ENCODE assay signal across 31 cellular contexts in genomic region chr6:154673919-154674318, GRCh38.
"Had no signal": no experiment of that assay in that cellular context is flagged by ENCODE, and none has a peak within 500 bp of the region (broad histone marks: within the 10 kb centered on the region; RNA-seq: fewer than 3 reads in every experiment).

No MANE protein-coding gene starts in this region.

- H3K36me3 Mint-ChIP-seq: activated CD4-positive, alpha-beta memory T cell treated with anti-CD3 and anti-CD28 coated beads for 36 hours; activated naive CD4-positive, alpha-beta T cell treated with anti-CD3 and anti-CD28 coated beads, Interleukin-2, amount 10 ng/mL, durations not matched to agents 7 days and 5 days; activated naive CD8-positive, alpha-beta T cell had no signal

- ATAC-seq: activated T-cell treated with anti-CD3 and anti-CD28 coated beads, Interleukin-2, amount 50 U/mL, for 4 hours; Right ventricle myocardium inferior; SK-N-SH treated with all-trans-retinoic acid at 6 μM for 48 hours had no signal

- H3K27ac Mint-ChIP-seq: activated B cell treated with CpG ODN at 0.5 μM for 24 hours; activated CD4-positive, alpha-beta memory T cell treated with anti-CD3 and anti-CD28 coated beads for 36 hours; activated naive CD4-positive, alpha-beta T cell treated with anti-CD3 and anti-CD28 coated beads, Interleukin-2, amount 10 ng/mL, durations not matched to agents 7 days and 5 days; activated naive CD8-positive, alpha-beta T cell; activated T-helper 1 cell treated with anti-CD3 and anti-CD28 coated beads, Interleukin-12 subunit alpha, Interleukin-12 subunit beta, Interleukin-2, Interleukin-4 antibody, amounts not matched to agents 30 ng/mL and 10 ng/mL and 1 ng/mL, durations not matched to agents 14 hours and 24 hours and 36 hours had no signal

- H3K4me3 Mint-ChIP-seq: activated B cell treated with CpG ODN at 0.5 μM for 24 hours; activated CD4-positive, alpha-beta memory T cell treated with anti-CD3 and anti-CD28 coated beads for 36 hours; activated naive CD4-positive, alpha-beta T cell treated with anti-CD3 and anti-CD28 coated beads, Interleukin-2, amount 10 ng/mL, durations not matched to agents 7 days and 5 days; activated naive CD8-positive, alpha-beta T cell; activated T-cell treated with anti-CD3 and anti-CD28 coated beads, Interleukin-2, amount 50 U/mL, for 4 hours; activated T-helper 1 cell treated with anti-CD3 and anti-CD28 coated beads, Interleukin-12 subunit alpha, Interleukin-12 subunit beta, Interleukin-2, Interleukin-4 antibody, amounts not matched to agents 30 ng/mL and 10 ng/mL and 1 ng/mL, durations not matched to agents 14 hours and 24 hours and 36 hours; central memory CD8-positive, alpha-beta T cell had no signal

- H3K4me1 Mint-ChIP-seq: activated B cell treated with CpG ODN at 0.5 μM for 24 hours; activated naive CD4-positive, alpha-beta T cell treated with anti-CD3 and anti-CD28 coated beads, Interleukin-2, amount 10 ng/mL, durations not matched to agents 7 days and 5 days; central memory CD8-positive, alpha-beta T cell had no signal

- DNase-seq: activated B cell treated with CpG ODN at 0.5 μM for 24 hours; activated CD4-positive, alpha-beta memory T cell treated with anti-CD3 and anti-CD28 coated beads for 36 hours; activated CD4-positive, alpha-beta T cell treated with anti-CD3 and anti-CD28 coated beads for 4 hours; activated CD4-positive, alpha-beta T cell treated with anti-CD3 and anti-CD28 coated beads, Interleukin-2, amount 50 U/mL, for 1 hour; activated CD4-positive, CD25-positive, alpha-beta regulatory T cell treated with anti-CD3 and anti-CD28 coated beads, Interleukin-2, amount 50 U/mL, for 72 hours; activated CD8-positive, alpha-beta memory T cell treated with anti-CD3 and anti-CD28 coated beads, Interleukin-2, amount 50 U/mL, for 4 hours; activated effector memory CD4-positive, alpha-beta T cell treated with Interleukin-2 at 50 U/mL for 16 hours; activated naive CD4-positive, alpha-beta T cell treated with anti-CD3 and anti-CD28 coated beads, Interleukin-2, amount 10 ng/mL, durations not matched to agents 7 days and 5 days; activated T-cell treated with anti-CD3 and anti-CD28 coated beads for 4 hours; activated T-cell treated with anti-CD3 and anti-CD28 coated beads, Interleukin-2, amount 50 U/mL, for 4 hours; amygdala; Kasumi-1; KG1; MG63; NCI-H1105; NCI-H1417 treated with DMSO at 0.1 percent for 48 hours; NCI-H187 treated with DMSO at 0.1 percent for 48 hours; NCI-H2081; NCI-H2171 treated with DMSO at 0.1 percent for 48 hours; NCI-H2227 treated with DMSO at 0.1 percent for 48 hours; NCI-H446 treated with DMSO at 0.1 percent for 48 hours; NCI-H524 treated with DMSO at 0.1 percent for 48 hours; PC-9; SIG-M5; T-helper 1 cell; T1000 had no signal

- H3K27me3 Mint-ChIP-seq: activated B cell treated with CpG ODN at 0.5 μM for 24 hours; activated CD4-positive, alpha-beta memory T cell treated with anti-CD3 and anti-CD28 coated beads for 36 hours; activated naive CD8-positive, alpha-beta T cell; central memory CD8-positive, alpha-beta T cell had no signal

- H3K9me3 Mint-ChIP-seq: activated B cell treated with CpG ODN at 0.5 μM for 24 hours; activated CD4-positive, alpha-beta memory T cell treated with anti-CD3 and anti-CD28 coated beads for 36 hours; activated naive CD4-positive, alpha-beta T cell treated with anti-CD3 and anti-CD28 coated beads, Interleukin-2, amount 10 ng/mL, durations not matched to agents 7 days and 5 days; activated T-cell treated with anti-CD3 and anti-CD28 coated beads, Interleukin-2, amount 50 U/mL, for 4 hours; activated T-helper 1 cell treated with anti-CD3 and anti-CD28 coated beads, Interleukin-12 subunit alpha, Interleukin-12 subunit beta, Interleukin-2, Interleukin-4 antibody, amounts not matched to agents 30 ng/mL and 10 ng/mL and 1 ng/mL, durations not matched to agents 14 hours and 24 hours and 36 hours; central memory CD8-positive, alpha-beta T cell had no signal
